In the genomic region with DNA sequence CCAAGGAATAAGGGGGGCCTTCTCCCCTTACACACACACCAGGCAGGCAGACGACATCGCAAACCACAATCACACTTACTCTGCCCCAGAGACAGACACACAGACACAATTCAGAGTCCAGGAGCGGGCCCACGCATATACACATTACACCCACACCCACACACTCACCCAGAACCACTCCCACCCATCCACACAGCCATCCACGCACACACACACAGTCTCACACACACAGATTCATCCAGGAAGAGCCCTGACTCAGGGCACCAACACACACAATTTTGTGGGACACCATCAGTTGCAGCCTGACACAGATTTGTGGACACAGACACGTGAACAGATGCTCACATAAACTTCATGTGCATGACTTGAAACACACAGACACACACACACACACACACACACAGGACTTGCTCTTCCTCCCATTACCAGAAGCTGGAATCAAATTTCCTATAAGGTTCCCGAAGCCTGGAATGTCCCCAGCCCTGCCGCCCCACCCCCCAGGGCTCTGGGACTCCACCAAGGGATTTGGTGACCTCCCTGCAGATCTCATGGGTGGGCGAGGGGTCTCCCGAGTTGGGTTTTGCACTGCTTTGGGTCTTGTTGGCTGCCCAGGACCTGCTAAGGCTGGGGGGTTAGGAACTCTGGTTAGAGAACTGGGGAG, we compare ENCODE assay signal across 9 cellular contexts. TPM values are rescaled to one million over a fixed set of nuclear protein-coding genes. Genes with fewer than 3 reads are reported as not detected.
A peak's percentile ranks its signal among the peaks of the same experiment; 100 is the strongest.
DNase-seq lines count a peak whose midpoint lies in the region; ATAC-seq and TF ChIP-seq lines count a peak whose summit lies in the region.
"Had no signal": no experiment of that assay in that cellular context is flagged by ENCODE, and none has a peak within 500 bp of the region (broad histone marks: within the 10 kb centered on the region; RNA-seq: fewer than 3 reads in every experiment).

No MANE protein-coding gene starts in this region.

- ATAC-seq in GM21515 (IDR thresholded peaks at IDR 0.05; ENCODE audit: unreplicated experiment) = no peak
- ATAC-seq: GM12878 had no signal

- no peaks in the 10 kb centered on the region for H4K20me1 ChIP-seq in neural cell (ENCODE audit: insufficient read depth)

- H3K36me3 ChIP-seq in cardiac muscle cell = no peaks in the 10 kb centered on the region
- H3K36me3 ChIP-seq in neural cell (ENCODE audit: insufficient read depth, low read length) = no peaks in the 10 kb centered on the region
- H3K36me3 ChIP-seq in vagina = peaks cover 0 to 4% of the 10 kb centered on the region in 2 donors

- TF ChIP-seq CTCF in cardiac muscle cell (IDR thresholded peaks at IDR 0.05; ENCODE audit: low read depth, low read length) (no peak), neural cell (IDR thresholded peaks at IDR 0.05; ENCODE audit: poor library complexity, severe bottlenecking) (no peak), vagina (IDR thresholded peaks at IDR 0.05) (no peak)

- no peaks in the 10 kb centered on the region for H3K79me2 ChIP-seq in neural cell (replicated peaks; ENCODE audit: insufficient read depth, low read length)

- H3K9me2 ChIP-seq in neural cell (ENCODE audit: insufficient read depth, low read length) = no peaks in the 10 kb centered on the region

- H3K27me3 ChIP-seq in cardiac muscle cell = peaks cover 9% of the 10 kb centered on the region
- H3K27me3 ChIP-seq in neural cell (ENCODE audit: insufficient read depth, low read depth, low read length) = peaks cover 27% of the 10 kb centered on the region
- no peaks in the 10 kb centered on the region for H3K27me3 ChIP-seq in vagina

- peaks cover 4% of the 10 kb centered on the region for H3K4me1 ChIP-seq in cardiac muscle cell (ENCODE audit: low read depth)
- peaks cover 68% of the 10 kb centered on the region for H3K4me1 ChIP-seq in vagina

- peak overlapping the region; percentile 40 for H3K4me3 ChIP-seq in cardiac muscle cell
- peak overlapping the region; percentile 23 for H3K4me3 ChIP-seq in neural cell (ENCODE audit: low read length)
- H3K4me3 ChIP-seq in vagina = peak overlapping the region; percentile 47 to 62
- H3K4me3 ChIP-seq: GM12878 had no signal

- H3K4me2 ChIP-seq in neural cell (ENCODE audit: low read length) = no peak overlapping the region

- H3K27ac ChIP-seq in cardiac muscle cell = no peak overlapping the region
- no peak overlapping the region for H3K27ac ChIP-seq in neural cell (ENCODE audit: low read length)
- peak overlapping the region; percentile 83 for H3K27ac ChIP-seq in vagina

- intact Hi-C loops in vagina (cut with DNase I) = loop anchor here (5.0 kb wide), 1 partner anchor 37 kb away; no protein-coding TSS in a partner anchor

- no peak overlapping the region for H3K9ac ChIP-seq in neural cell (ENCODE audit: low read length)

- H3K9me3 ChIP-seq in cardiac muscle cell (ENCODE audit: low read depth) (no peaks in the 10 kb centered on the region), neural cell (ENCODE audit: low read length) (no peaks in the 10 kb centered on the region), vagina (no peaks in the 10 kb centered on the region)

- H3F3A ChIP-seq in neural cell (ENCODE audit: insufficient read depth, low read length, poor library complexity, severe bottlenecking) = no peaks in the 10 kb centered on the region

- TF ChIP-seq EP300 in neural cell (conservative IDR thresholded peaks at IDR 0.05; ENCODE audit: poor library complexity, severe bottlenecking) = no peak

- DNase-seq in NCI-H510A treated with DMSO at 0.1 percent for 48 hours (lab: John Stamatoyannopoulos, UW) (peak; percentile 15), NCI-H510A (lab: John Stamatoyannopoulos, UW) (no peak), cardiac muscle cell (ENCODE audit: low read depth in 1 of 2, low spot score in 1 of 2) (peak in 1 of 2 donors; percentile 48), vagina (ENCODE audit: extremely low spot score in 2 of 2) (no peak), hypothalamus (lab: John Stamatoyannopoulos, UW) (no peak), NCI-H2196 (lab: John Stamatoyannopoulos, UW; ENCODE audit: unreplicated experiment) (no peak)

- H2AFZ ChIP-seq in neural cell (ENCODE audit: low read depth, low read length) = no peak overlapping the region

- no peak for TF ChIP-seq POLR2A in vagina (IDR thresholded peaks at IDR 0.05)

- TF ChIP-seq RAD21 in neural cell (conservative IDR thresholded peaks at IDR 0.05) = no peak

TF ChIP-seq in neural cell, 6 proteins besides CTCF, POLR2A, EP300 and RAD21:
- no peak for TF ChIP-seq SMC3 (conservative IDR thresholded peaks at IDR 0.05; ENCODE audit: poor library complexity)
- TF ChIP-seq REST (IDR thresholded peaks at IDR 0.05; ENCODE audit: borderline replicate concordance) = no peak
- no peak for TF ChIP-seq EZH2 (IDR thresholded peaks at IDR 0.05; ENCODE audit: borderline replicate concordance, insufficient read depth, low read length, poor library complexity, severe bottlenecking)
- no peak for TF ChIP-seq TAF1 (IDR thresholded peaks at IDR 0.05; ENCODE audit: low read depth)
- no peak for TF ChIP-seq POLR2AphosphoS5 (IDR thresholded peaks at IDR 0.05)
- no peak for TF ChIP-seq MXI1 (conservative IDR thresholded peaks at IDR 0.05; ENCODE audit: poor library complexity, severe bottlenecking)

RNA-seq across cellular contexts. Expression of gene TNS1, which starts 23.5 kb away (rescaled TPM):
- total RNA-seq in cardiac muscle cell = 44.3 and 45.0 TPM in 2 replicates
- 13.7 and 16.7 TPM in 2 replicates for polyA plus RNA-seq in cardiac muscle cell
- polyA plus RNA-seq in neural cell = 1.5 and 2.1 TPM in 2 replicates
- polyA minus RNA-seq in neural cell = 8.8 and 9.7 TPM in 2 replicates
- total RNA-seq in vagina = 216 TPM
